In the genomic region with DNA sequence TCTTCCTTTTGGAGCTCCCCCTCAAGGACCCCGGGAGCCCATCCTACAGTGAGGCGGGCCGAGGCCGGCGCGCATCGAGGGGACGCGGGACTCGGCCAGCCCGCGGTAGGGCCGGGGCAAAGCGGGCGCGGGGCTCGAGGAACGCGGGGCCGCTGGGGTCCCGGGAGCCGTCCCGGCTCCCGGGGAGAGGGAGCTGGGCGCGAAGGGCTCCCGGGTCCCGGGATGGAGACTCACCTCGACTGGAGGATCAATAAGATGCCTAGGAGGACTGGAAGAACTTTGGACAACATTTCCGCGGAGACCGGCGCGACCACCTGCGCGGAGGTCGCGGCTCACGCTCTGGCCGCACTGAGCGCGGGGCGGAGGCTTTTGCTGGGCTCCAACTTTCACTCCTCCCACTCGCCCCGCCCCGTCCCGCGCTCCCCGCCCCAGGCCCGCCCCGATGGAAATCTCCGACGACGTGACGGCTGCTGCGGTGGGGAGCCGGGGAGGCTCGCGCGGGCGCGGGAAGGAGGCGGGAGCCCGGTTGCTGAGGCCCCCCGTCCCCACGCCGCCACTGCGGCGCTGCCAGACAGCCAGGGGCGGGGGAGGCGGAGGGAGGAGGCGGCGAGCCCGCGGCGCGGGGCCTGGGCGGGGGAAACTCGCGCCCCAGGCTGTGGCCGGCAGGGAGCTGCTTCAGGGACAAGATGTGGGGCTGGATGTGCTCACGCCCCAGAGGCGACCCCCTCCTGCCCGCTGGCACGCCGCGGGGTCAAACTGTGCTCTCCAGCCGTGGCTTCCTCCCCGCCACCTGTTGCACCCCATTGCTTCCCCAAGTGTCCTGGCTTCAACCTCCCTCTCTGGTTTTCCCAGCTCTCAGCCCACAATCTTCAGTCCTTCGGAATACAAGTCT, we compare ENCODE assay signal across 8 cellular contexts. TPM values are rescaled to one million over a fixed set of nuclear protein-coding genes. Genes with fewer than 3 reads are reported as not detected.
DNase-seq lines count a peak whose midpoint lies in the region; FAIRE-seq and TF ChIP-seq lines count a peak whose summit lies in the region.

A gene with protein sequence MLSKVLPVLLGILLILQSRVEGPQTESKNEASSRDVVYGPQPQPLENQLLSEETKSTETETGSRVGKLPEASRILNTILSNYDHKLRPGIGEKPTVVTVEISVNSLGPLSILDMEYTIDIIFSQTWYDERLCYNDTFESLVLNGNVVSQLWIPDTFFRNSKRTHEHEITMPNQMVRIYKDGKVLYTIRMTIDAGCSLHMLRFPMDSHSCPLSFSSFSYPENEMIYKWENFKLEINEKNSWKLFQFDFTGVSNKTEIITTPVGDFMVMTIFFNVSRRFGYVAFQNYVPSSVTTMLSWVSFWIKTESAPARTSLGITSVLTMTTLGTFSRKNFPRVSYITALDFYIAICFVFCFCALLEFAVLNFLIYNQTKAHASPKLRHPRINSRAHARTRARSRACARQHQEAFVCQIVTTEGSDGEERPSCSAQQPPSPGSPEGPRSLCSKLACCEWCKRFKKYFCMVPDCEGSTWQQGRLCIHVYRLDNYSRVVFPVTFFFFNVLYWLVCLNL (minus strand): TSS at position 341 of the 892 bp plus-strand sequence. CDS start 51 bp downstream, at position 290.

- H3K36me3 ChIP-seq in mucosa of rectum (ENCODE audit: control insufficient read depth in 2 of 2, insufficient read depth in 2 of 2, low read length in 2 of 2) = peaks cover 0 to 1% of the 10 kb centered on the region in 2 donors

- no peak for TF ChIP-seq POLR2A in erythroblast (IDR thresholded peaks at IDR 0.05; ENCODE audit: low read length)
- no peak for TF ChIP-seq POLR2A in GM12892 (IDR thresholded peaks at IDR 0.05; ENCODE audit: low read depth, low read length)

- DNase-seq in D721Med (ENCODE audit: insufficient read length, low spot score) = peak; percentile 19
- DNase-seq in NCI-H774 (lab: John Stamatoyannopoulos, UW) = peak; percentile 34
- DNase-seq in erythroblast (lab: John Stamatoyannopoulos, UW) = peak; percentile 60 to 64
- no peak for DNase-seq in CD1c-positive myeloid dendritic cell (ENCODE audit: extremely low spot score)
- no peak for DNase-seq in activated CD8-positive, alpha-beta memory T cell treated with anti-CD3 and anti-CD28 coated beads, Interleukin-2, amount 50 U/mL, for 4 hours
- DNase-seq in GM12892 (ENCODE audit: insufficient read length) = no peak
- no peak for DNase-seq in Kasumi-1 (lab: John Stamatoyannopoulos, UW)

- H3K27ac ChIP-seq in mucosa of rectum (ENCODE audit: low read depth in 2 of 2, low read length in 2 of 2) = peak within 1 kb of the TSS; percentile 48 to 54

- H3K4me3 ChIP-seq in mucosa of rectum (ENCODE audit: low read length in 2 of 2) = peak within 1 kb of the TSS; percentile 63 to 66

- no peak for TF ChIP-seq CTCF in D721Med (IDR thresholded peaks at IDR 0.05; ENCODE audit: insufficient read depth, missing control alignments)

- peak within 1 kb of the TSS; percentile 41 to 58 for H3K9ac ChIP-seq in mucosa of rectum (ENCODE audit: low read depth in 1 of 2, low read length in 2 of 2)

- no peak for FAIRE-seq in D721Med (lab: Jason Lieb, UNC)
- no peak for FAIRE-seq in GM12892 (lab: Jason Lieb, UNC)

- no peaks in the 10 kb centered on the region for H3K9me3 ChIP-seq in mucosa of rectum (ENCODE audit: control insufficient read depth in 2 of 2, low read length in 2 of 2)

- H3K27me3 ChIP-seq in mucosa of rectum (ENCODE audit: control insufficient read depth in 2 of 2, insufficient read depth in 2 of 2, low read length in 2 of 2) = peaks cover 0 to 3% of the 10 kb centered on the region in 2 donors

- no peaks in the 10 kb centered on the region for H3K4me1 ChIP-seq in mucosa of rectum (ENCODE audit: control insufficient read depth in 2 of 2, insufficient read depth in 2 of 2, low read length in 2 of 2)

RNA-seq across cellular contexts. Expression of the gene that starts here (rescaled TPM):
- 0.23 TPM for polyA plus RNA-seq in GM12892 (2012; ENCODE audit: missing spikeins)

Comparison
In these comparisons a context has a peak if more than half of its experiments do, and no peak if none do; other contexts are left out.
1. DNase-seq: peak in D721Med (single experiment), NCI-H774 (single experiment) and erythroblast (2 of 2); none in CD1c-positive myeloid dendritic cell (single experiment), activated CD8-positive, alpha-beta memory T cell treated with anti-CD3 and anti-CD28 coated beads, Interleukin-2, amount 50 U/mL, for 4 hours (single experiment), GM12892 (single experiment) and Kasumi-1 (0 of 2).